ENCODE assay signal across 8 cellular contexts in genomic region chr1:9589144-9589718, GRCh38. TPM values are rescaled to one million over a fixed set of nuclear protein-coding genes. Genes with fewer than 3 reads are reported as not detected.
DNase-seq lines count a peak whose midpoint lies in the region; ATAC-seq and TF ChIP-seq lines count a peak whose summit lies in the region.

No MANE protein-coding gene starts in this region.

- peak overlapping the region in 2 of 3 donors; percentile 11 to 22 for H3K27ac ChIP-seq in right lobe of liver

- H3K4me1 ChIP-seq in right lobe of liver: peaks cover 0 to 12% (median 4%) of the 10 kb centered on the region in 4 donors

- peaks cover 0 to under 1% (median 0%) of the 10 kb centered on the region in 4 donors for H3K36me3 ChIP-seq in right lobe of liver

- H3K4me3 Mint-ChIP-seq in T-helper 17 cell: peak overlapping the region; percentile 86

- peaks cover 26% of the 10 kb centered on the region for H3K4me1 Mint-ChIP-seq in T-helper 17 cell

- H3K9me3 ChIP-seq in T-helper 17 cell (ENCODE audit: control insufficient read depth, low read length, poor library complexity, severe bottlenecking) (no peaks in the 10 kb centered on the region), right lobe of liver (no peaks in the 10 kb centered on the region)

- peak; percentile 14 for ATAC-seq in HG03135 (IDR thresholded peaks at IDR 0.05; ENCODE audit: unreplicated experiment)
- ATAC-seq in T-helper 17 cell: peak; percentile 34
- ATAC-seq in right lobe of liver: peak in 1 of 4 donors; percentile 3

- H3K27me3 ChIP-seq in right lobe of liver: no peaks in the 10 kb centered on the region

- no peaks in the 10 kb centered on the region for H3K27me3 Mint-ChIP-seq in T-helper 17 cell

- no peaks in the 10 kb centered on the region for H3K36me3 Mint-ChIP-seq in T-helper 17 cell (ENCODE audit: low read depth)

- H3K4me3 ChIP-seq in cardiac fibroblast (replicated peaks in 1 of 2; ENCODE audit: low read depth in 2 of 2, low read length in 2 of 2) (peak overlapping the region; percentile 54 to 62), right lobe of liver (peak overlapping the region; percentile 56 to 64 (median 63))

- 13% methylated on average over 4 of the region's 63 CpGs for WGBS in right lobe of liver (ENCODE audit: insufficient coverage, low coverage, low lambda C conversion rate, missing lambda C conversion rate)

- TF ChIP-seq POLR2A in right lobe of liver (IDR thresholded peaks at IDR 0.05): no peak

- intact Hi-C loops in right lobe of liver (cut with DNase I): no loop called here

- no peak for TF ChIP-seq CTCF in cardiac fibroblast (IDR thresholded peaks at IDR 0.05; ENCODE audit: low read depth, low read length)
- TF ChIP-seq CTCF in right lobe of liver (IDR thresholded peaks at IDR 0.05): no peak

- peak; percentile 20 for DNase-seq in NCI-H146 (lab: John Stamatoyannopoulos, UW)
- DNase-seq in NCI-H146 treated with DMSO at 0.1 percent for 48 hours (lab: John Stamatoyannopoulos, UW; ENCODE audit: unreplicated experiment): no peak
- DNase-seq in T-helper 17 cell: peak; percentile 12 to 33 (median 19)
- peak; percentile 32 to 39 for DNase-seq in cardiac fibroblast (ENCODE audit: low read depth in 2 of 2)
- DNase-seq in right lobe of liver: no peak
- peak; percentile 17 for DNase-seq in stimulated activated CD8-positive, alpha-beta memory T cell treated with anti-CD3 and anti-CD28 coated beads, Interleukin-12 subunit alpha, Interleukin-12 subunit beta, amount 100 ng/mL, for 4 hours (ENCODE audit: low read depth)
- no peak for DNase-seq in SKM-1 (lab: John Stamatoyannopoulos, UW; ENCODE audit: unreplicated experiment)

- peak overlapping the region; percentile 75 for H3K27ac Mint-ChIP-seq in T-helper 17 cell

RNA-seq across cellular contexts. Expression of gene TMEM201, which starts 0.5 kb away (rescaled TPM):
- total RNA-seq in T-helper 17 cell (10 to 100 TPM; 10.5 to 14.0 TPM), right lobe of liver (1 to 10 TPM; 1.6 to 5.8 (median 3.0) TPM)

RNA-seq across cellular contexts. Expression of gene SLC25A33, which starts 50.0 kb away (rescaled TPM):
- total RNA-seq in T-helper 17 cell: 1 to 10 TPM; 3.7 to 4.9 TPM
- total RNA-seq in right lobe of liver: 10 to 100 TPM in 3 of 6 experiments, 1 to 10 TPM in 3; 3.5 to 26.5 (median 8.2) TPM

Comparison
In these comparisons a context has a peak if more than half of its experiments do, and no peak if none do; other contexts are left out.
1. DNase-seq: peak in NCI-H146 (single experiment), T-helper 17 cell (3 of 3), cardiac fibroblast (2 of 2) and stimulated activated CD8-positive, alpha-beta memory T cell treated with anti-CD3 and anti-CD28 coated beads, Interleukin-12 subunit alpha, Interleukin-12 subunit beta, amount 100 ng/mL, for 4 hours (single experiment); none in NCI-H146 treated with DMSO at 0.1 percent for 48 hours (single experiment), right lobe of liver (0 of 3) and SKM-1 (single experiment).